ENCODE assay signal across 11 cellular contexts in the genomic region with DNA sequence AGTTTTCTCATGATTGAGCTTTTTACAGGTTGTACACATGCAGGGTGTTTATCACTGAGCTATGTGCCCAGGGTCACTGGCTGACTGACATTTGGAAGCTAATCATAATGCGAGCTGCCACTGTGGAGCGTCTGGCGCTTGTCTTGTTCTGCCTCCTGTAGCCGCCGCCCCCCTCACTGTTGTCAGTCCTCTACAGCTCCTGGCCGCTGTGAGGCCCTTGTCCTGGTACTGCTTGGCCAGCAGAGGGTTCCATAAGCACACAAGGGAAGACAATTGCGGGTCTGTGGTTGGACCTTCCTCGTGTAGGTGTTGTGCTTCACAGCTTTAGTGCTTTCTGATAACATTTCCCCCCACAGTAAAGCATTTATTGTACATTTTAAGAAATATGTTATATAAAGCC.
A peak's percentile ranks its signal among the peaks of the same experiment; 100 is the strongest.
DNase-seq lines count a peak whose midpoint lies in the region; ATAC-seq, FAIRE-seq and TF ChIP-seq lines count a peak whose summit lies in the region.
"Had no signal": no experiment of that assay in that cellular context is flagged by ENCODE, and none has a peak within 500 bp of the region (broad histone marks: within the 10 kb centered on the region; RNA-seq: fewer than 3 reads in every experiment).

No MANE protein-coding gene starts in this region.

- H3K9me2 ChIP-seq in GM23338 (ENCODE audit: insufficient read depth): no peaks in the 10 kb centered on the region; the same call in 1 of the 2 replicates

- H3K27ac Mint-ChIP-seq in GM23338: no peak overlapping the region

- no peaks in the 10 kb centered on the region for H3K9me3 ChIP-seq in pancreas
- H3K9me3 ChIP-seq: thoracic aorta had no signal

- ATAC-seq in GM23338 (peak; percentile 100), pancreas (peak; percentile 79 to 91 (median 84)), GM19324 (IDR thresholded peaks at IDR 0.05; ENCODE audit: low FRiP score, unreplicated experiment) (no peak)

- H3K27me3 ChIP-seq in GM23338 (ENCODE audit: insufficient read depth) (no peaks in the 10 kb centered on the region), pancreas (no peaks in the 10 kb centered on the region)

- H3K36me3 ChIP-seq in GM23338 (ENCODE audit: insufficient read depth) (peaks cover 20% of the 10 kb centered on the region), pancreas (peaks cover 0 to 8% (median 5%) of the 10 kb centered on the region in 3 donors)

- H3K4me2 ChIP-seq in GM23338: no peak overlapping the region

- no peak for FAIRE-seq in pancreas (lab: Jason Lieb, UNC)
- FAIRE-seq: frontal cortex had no signal

- 14 to 21% methylated on average over 8 of the region's 8 CpGs for WGBS in pancreas, 2 donors

- peak; percentile 55 to 77 for TF ChIP-seq CTCF in GM23338 (conservative IDR thresholded peaks at IDR 0.05; ENCODE audit: low read depth in 2 of 2)
- TF ChIP-seq CTCF in RWPE1 (conservative IDR thresholded peaks at IDR 0.05; ENCODE audit: low read depth): 0 out of 2 replicates have a peak, but pooled peaks have one; percentile 17
- peak; percentile 14 for TF ChIP-seq CTCF in foreskin fibroblast (IDR thresholded peaks at IDR 0.05; ENCODE audit: low read depth, low read length)
- peak in 2 of 4 donors; percentile 18 to 19 for TF ChIP-seq CTCF in pancreas (IDR thresholded peaks at IDR 0.05)

- H3K36me3 Mint-ChIP-seq in GM23338 (ENCODE audit: low read depth): peaks cover 48% of the 10 kb centered on the region

- no peak overlapping the region for H3K4me3 Mint-ChIP-seq in GM23338
- H3K4me3 Mint-ChIP-seq: IgD-negative memory B cell had no signal

- H3K27ac ChIP-seq in GM23338 (ENCODE audit: low read depth) (no peak overlapping the region), RWPE1 (no peak overlapping the region), pancreas (no peak overlapping the region)
- H3K27ac ChIP-seq: thoracic aorta had no signal

- CTCF ChIA-PET in RWPE1 (lab: Yijun Ruan, JAX): interaction anchor here (0.6 to 0.8 kb wide), 4 partner anchors 46 to 1005 kb away, joined by 3 to 6 read pairs (median 4); no protein-coding TSS in a partner anchor

- no peaks in the 10 kb centered on the region for H3K79me2 ChIP-seq in GM23338 (replicated peaks; ENCODE audit: insufficient read depth)

- POLR2A ChIA-PET in RWPE1 (lab: Yijun Ruan, JAX; ENCODE audit: low non-redundant PET): no interaction called here

- no peaks in the 10 kb centered on the region for H3F3A ChIP-seq in GM23338 (replicated peaks; ENCODE audit: low read depth)

- no peak overlapping the region for H3K4me3 ChIP-seq in GM23338
- no peak overlapping the region for H3K4me3 ChIP-seq in foreskin fibroblast (ENCODE audit: low read depth in 1 of 2, low read length in 2 of 2)
- H3K4me3 ChIP-seq in pancreas: no peak overlapping the region
- H3K4me3 ChIP-seq: thoracic aorta had no signal

- DNase-seq in GM23338 (ENCODE audit: low spot score) (peak; percentile 85), RWPE1 (ENCODE audit: low spot score) (no peak), foreskin fibroblast (peak in 1 of 2 donors; percentile 44), pancreas (peak in 5 of 6 donors; percentile 28 to 66 (median 41)), COLO829 (ENCODE audit: low spot score) (no peak)
- no peak for DNase-seq in activated naive CD4-positive, alpha-beta T cell (lab: John Stamatoyannopoulos, UW)
- DNase-seq in stimulated activated CD4-positive, alpha-beta T cell treated with anti-CD3 and anti-CD28 coated beads, Interleukin-2, amount 100 ng/mL, for 24 hours: no peak

- 0 out of 2 replicates have a peak, but pooled peaks cover 3% of the 10 kb centered on the region for H4K20me1 ChIP-seq in GM23338 (replicated peaks; ENCODE audit: insufficient read depth)

- intact Hi-C loops in pancreas (cut with DNase I): no loop called here

- H3K4me1 Mint-ChIP-seq in GM23338: peaks cover 3% of the 10 kb centered on the region; the same call in 1 of the 3 replicates
- H3K4me1 Mint-ChIP-seq: IgD-negative memory B cell had no signal

- no peak overlapping the region for H2AFZ ChIP-seq in GM23338

- no peaks in the 10 kb centered on the region for H3K9me3 Mint-ChIP-seq in GM23338
- H3K9me3 Mint-ChIP-seq: IgD-negative memory B cell had no signal

- H3K4me1 ChIP-seq in GM23338 (ENCODE audit: insufficient read depth): no peaks in the 10 kb centered on the region
- no peaks in the 10 kb centered on the region for H3K4me1 ChIP-seq in pancreas

- peaks cover 4% of the 10 kb centered on the region for H3K27me3 Mint-ChIP-seq in GM23338 (ENCODE audit: insufficient read depth, low read depth, poor library complexity)
- H3K27me3 Mint-ChIP-seq: IgD-negative memory B cell had no signal

TF ChIP-seq in GM23338, 12 proteins besides CTCF, POLR2A, EP300 and RAD21 (continues in another document):
- no peak for TF ChIP-seq STAT1 (IDR thresholded peaks at IDR 0.05; ENCODE audit: unreplicated experiment)
- TF ChIP-seq REST (IDR thresholded peaks at IDR 0.05; ENCODE audit: unreplicated experiment): no peak
- TF ChIP-seq CREB1 (CRISPR knock-in tag; IDR thresholded peaks at IDR 0.05; ENCODE audit: low read depth): no peak
- no peak for TF ChIP-seq EZH2phosphoT487 (IDR thresholded peaks at IDR 0.05; ENCODE audit: unreplicated experiment)

Comparison
In these comparisons a context has a peak if more than half of its experiments do, and no peak if none do; other contexts are left out.
1. DNase-seq: peak in GM23338 (single experiment) and pancreas (5 of 6); none in RWPE1 (single experiment), activated naive CD4-positive, alpha-beta T cell (0 of 4), COLO829 (single experiment) and stimulated activated CD4-positive, alpha-beta T cell treated with anti-CD3 and anti-CD28 coated beads, Interleukin-2, amount 100 ng/mL, for 24 hours (0 of 2).